Comparison of ENCODE assay signal across 9 cellular contexts in the genomic region with DNA sequence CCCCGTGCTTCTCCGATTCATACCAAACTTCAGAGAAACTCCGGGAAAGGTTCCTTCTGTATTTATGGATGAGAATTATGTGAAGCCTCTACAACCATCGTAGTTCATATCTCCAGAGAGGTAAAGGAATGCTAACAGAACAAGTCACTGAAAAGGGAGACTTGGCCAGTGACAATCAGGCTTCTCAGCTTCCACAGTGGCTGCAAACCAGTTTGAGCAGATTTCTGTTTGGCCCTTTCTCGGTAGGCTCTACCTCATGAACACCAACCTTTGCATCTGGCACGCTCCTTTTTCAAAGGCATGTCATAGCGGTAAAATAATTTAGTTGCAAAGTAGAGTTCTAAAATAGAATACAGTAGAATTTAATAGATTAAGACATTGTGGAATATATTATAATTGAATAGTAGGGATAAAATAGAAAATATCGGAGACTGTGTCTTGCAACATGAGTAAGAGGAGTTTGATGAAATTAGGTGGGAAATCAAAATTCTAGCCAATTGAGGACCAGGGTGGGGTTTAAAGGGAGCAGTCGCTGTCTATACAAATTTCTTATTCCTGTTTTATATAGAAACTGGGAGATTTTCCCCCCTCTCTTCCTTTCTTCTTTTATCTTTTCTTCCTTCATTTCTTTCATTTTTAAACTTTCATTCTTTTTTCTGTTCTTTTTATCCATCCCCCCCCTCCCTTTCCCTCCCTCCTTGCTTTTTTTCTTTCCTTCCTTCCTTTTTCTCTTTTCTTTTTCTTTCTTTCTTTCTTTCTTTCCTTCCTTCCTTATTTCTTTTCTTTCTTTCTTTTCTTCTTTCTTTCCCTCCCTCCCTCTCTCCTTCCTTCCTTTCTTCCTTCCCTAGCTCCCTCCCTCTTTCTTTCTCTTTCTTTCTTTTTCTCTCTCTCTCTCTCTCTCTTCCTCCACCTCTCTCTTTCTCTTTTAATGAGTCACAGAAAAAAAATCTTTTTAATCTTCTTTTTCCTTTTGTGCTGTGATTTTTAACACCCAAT.
A peak's percentile ranks its signal among the peaks of the same experiment; 100 is the strongest.
DNase-seq lines count a peak whose midpoint lies in the region; ATAC-seq and TF ChIP-seq lines count a peak whose summit lies in the region.
"Had no signal": no experiment of that assay in that cellular context is flagged by ENCODE, and none has a peak within 500 bp of the region (broad histone marks: within the 10 kb centered on the region; RNA-seq: fewer than 3 reads in every experiment).

No MANE protein-coding gene starts in this region.

- WGBS in esophagus, 2 donors: 48 to 58% methylated on average over 9 of the region's 9 CpGs

- H3K27ac ChIP-seq in PC-9: peak overlapping the region; percentile 74
- peak overlapping the region; percentile 5 to 30 for H3K27ac ChIP-seq in esophagus (ENCODE audit: low read depth in 2 of 2, low read length in 1 of 2)

- no TSS peak for BruUV-seq in PC-9 (replicated peaks; lab: Mats Ljungman, UMichigan)

- peaks cover 27% of the 10 kb centered on the region for H3F3A ChIP-seq in PC-9 (ENCODE audit: insufficient read depth, low read depth)

- POLR2A ChIA-PET in PC-9 (lab: Charles Lee; ENCODE audit: unreplicated experiment): interaction anchor here (0.6 to 0.7 kb wide), 2 partner anchors 103 to 129 kb away, joined by 3 to 7 read pairs; no protein-coding TSS in a partner anchor

- H3K4me1 ChIP-seq in PC-9 (replicated peaks; ENCODE audit: insufficient read depth) (peaks cover 31% of the 10 kb centered on the region), esophagus (ENCODE audit: control insufficient read depth in 2 of 2, insufficient read depth in 2 of 2, low read length in 1 of 2) (no peaks in the 10 kb centered on the region)

- no peak for TF ChIP-seq CTCF in PC-9 (conservative IDR thresholded peaks at IDR 0.05)
- TF ChIP-seq CTCF in progenitor cell of endocrine pancreas (IDR thresholded peaks at IDR 0.05; ENCODE audit: unreplicated experiment): no peak

- peaks cover 22% of the 10 kb centered on the region for H3K27me3 Mint-ChIP-seq in progenitor cell of endocrine pancreas

- peak overlapping the region; percentile 17; the same call in 1 of the 2 replicates for H3K4me3 ChIP-seq in PC-9
- H3K4me3 ChIP-seq in esophagus (ENCODE audit: low read depth in 1 of 2, low read length in 2 of 2): no peak overlapping the region

- H3K27me3 ChIP-seq in PC-9 (ENCODE audit: insufficient read depth, low read depth) (no peaks in the 10 kb centered on the region), esophagus (ENCODE audit: control insufficient read depth in 1 of 2, insufficient read depth in 2 of 2, low read length in 2 of 2) (no peaks in the 10 kb centered on the region)

- H3K36me3 Mint-ChIP-seq in progenitor cell of endocrine pancreas (ENCODE audit: insufficient read depth): no peaks in the 10 kb centered on the region

- CTCF ChIA-PET in PC-9 (lab: Charles Lee): interaction anchor here (0.7 kb wide), 1 partner anchor 93 kb away, joined by 4 read pairs; no protein-coding TSS in a partner anchor

- H3K36me3 ChIP-seq in PC-9 (ENCODE audit: low read depth): no peaks in the 10 kb centered on the region
- no peaks in the 10 kb centered on the region for H3K36me3 ChIP-seq in esophagus (ENCODE audit: control insufficient read depth in 2 of 2, insufficient read depth in 2 of 2, low read length in 1 of 2)

- H2AFZ ChIP-seq in PC-9: peak overlapping the region; percentile 47

- H3K9me2 ChIP-seq in PC-9 (ENCODE audit: insufficient read depth): no peaks in the 10 kb centered on the region

- H3K79me2 ChIP-seq in PC-9 (ENCODE audit: low read depth): no peaks in the 10 kb centered on the region

- no peaks in the 10 kb centered on the region for H4K20me1 ChIP-seq in PC-9 (ENCODE audit: insufficient read depth)

- intact Hi-C loops in PC-9 (cut with micrococcal nuclease; ENCODE audit: unreplicated experiment): loop anchor here (1.0 to 10.0 kb wide), 4 partner anchors 54 to 398 kb away; a partner anchor contains a TSS

- ATAC-seq in HG03159 (IDR thresholded peaks at IDR 0.05; ENCODE audit: unreplicated experiment): no peak

- peak overlapping the region; percentile 66 for H3K4me2 ChIP-seq in PC-9

- DNase-seq in ELF-1 (ENCODE audit: low read depth, low spot score): peak; percentile 17
- DNase-seq in PC-9: peak; percentile 60 to 77
- no peak for DNase-seq in progenitor cell of endocrine pancreas (ENCODE audit: low spot score, unreplicated experiment)
- DNase-seq in cortex of kidney (lab: John Stamatoyannopoulos, UW): no peak
- no peak for DNase-seq in effector CD8-positive, alpha-beta T cell (lab: John Stamatoyannopoulos, UW)
- DNase-seq: KBM-7, NCI-H2171 treated with DMSO at 0.1 percent for 48 hours had no signal

- H3K4me3 Mint-ChIP-seq in progenitor cell of endocrine pancreas (ENCODE audit: low read depth): no peak overlapping the region

- peaks cover 9% of the 10 kb centered on the region for H3K4me1 Mint-ChIP-seq in progenitor cell of endocrine pancreas (ENCODE audit: low read depth)

- H3K9me3 ChIP-seq in PC-9 (ENCODE audit: insufficient read depth, low read depth): no peaks in the 10 kb centered on the region
- peaks cover 0 to 2% of the 10 kb centered on the region in 2 donors for H3K9me3 ChIP-seq in esophagus (ENCODE audit: control insufficient read depth in 2 of 2, insufficient read depth in 1 of 2, low read depth in 1 of 2, low read length in 1 of 2)

- no peaks in the 10 kb centered on the region for H3K9me3 Mint-ChIP-seq in progenitor cell of endocrine pancreas (ENCODE audit: low read depth)

- peak overlapping the region; percentile 42 for H3K27ac Mint-ChIP-seq in progenitor cell of endocrine pancreas

Comparison
In these comparisons a context has a peak if more than half of its experiments do, and no peak if none do; other contexts are left out.
1. DNase-seq: peak in ELF-1 (single experiment) and PC-9 (2 of 2); none in progenitor cell of endocrine pancreas (single experiment), cortex of kidney (single experiment) and effector CD8-positive, alpha-beta T cell (single experiment).